Comparison of ENCODE assay signal across 6 cellular contexts in genomic region chr2:71346065-71346464, GRCh38.
"Had no signal": no experiment of that assay in that cellular context is flagged by ENCODE, and none has a peak within 500 bp of the region (broad histone marks: within the 10 kb centered on the region; RNA-seq: fewer than 3 reads in every experiment).

No MANE protein-coding gene starts in this region.

- H3K9ac ChIP-seq: KMS-11 had no signal

- DNase-seq: IMR-90, KBM-7, KG1 had no signal

- H3K27ac ChIP-seq: HL-60, KMS-11 had no signal

- H3K4me2 ChIP-seq: KMS-11 had no signal

- FAIRE-seq: HTR-8/SVneo had no signal
